Comparison of ENCODE assay signal across 26 cellular contexts in genomic region chr13:66001136-66001535, GRCh38.
"Had no signal": no experiment of that assay in that cellular context is flagged by ENCODE, and none has a peak within 500 bp of the region (broad histone marks: within the 10 kb centered on the region; RNA-seq: fewer than 3 reads in every experiment).

No MANE protein-coding gene starts in this region.

- H3K4me1 ChIP-seq: ascending aorta had no signal

- DNase-seq: activated CD4-positive, alpha-beta T cell treated with anti-CD3 and anti-CD28 coated beads, Interleukin-2, amount 10 ng/mL, durations not matched to agents 7 days and 5 days; activated CD4-positive, alpha-beta T cell treated with anti-CD3 and anti-CD28 coated beads, Interleukin-2, amount 50 U/mL, for 48 hours; activated CD8-positive, alpha-beta T cell treated with anti-CD3 and anti-CD28 coated beads, Interleukin-2, amount 10 ng/mL, durations not matched to agents 7 days and 5 days; activated gamma-delta T cell; activated naive CD4-positive, alpha-beta T cell treated with Interleukin-2 at 50 U/mL for 16 hours; activated naive CD8-positive, alpha-beta T cell treated with anti-CD3 and anti-CD28 coated beads, Interleukin-2, amount 10 ng/mL, durations not matched to agents 7 days and 5 days; activated T-cell treated with anti-CD3 and anti-CD28 coated beads, Interleukin-2, amount 50 U/mL, for 24 hours; amygdala; KG1; MM.1S; MV-4-11; NCI-H1092; NCI-H1436 treated with DMSO at 0.1 percent for 48 hours; NCI-H1694 treated with DMSO at 0.1 percent for 48 hours; NCI-H2029; NCI-H2107; NCI-H446; NCI-H510A treated with DMSO at 0.1 percent for 48 hours; NCI-H69; NK-92 treated with Interleukin-12 subunit alpha and Interleukin-12 subunit beta, amount 100 ng/mL, for 24 hours; Right ventricle myocardium superior; T1000; WERI-Rb-1 had no signal

- H3K4me1 Mint-ChIP-seq: activated CD4-positive, alpha-beta T cell treated with anti-CD3 and anti-CD28 coated beads, Interleukin-2, amount 10 ng/mL, durations not matched to agents 7 days and 5 days; activated naive CD4-positive, alpha-beta T cell treated with anti-CD3 and anti-CD28 coated beads, Interleukin-2, amount 50 U/mL, for 24 hours; activated naive CD8-positive, alpha-beta T cell treated with anti-CD3 and anti-CD28 coated beads, Interleukin-2, amount 10 ng/mL, durations not matched to agents 7 days and 5 days had no signal

- ATAC-seq: activated CD8-positive, alpha-beta T cell treated with anti-CD3 and anti-CD28 coated beads, Interleukin-2, amount 10 ng/mL, durations not matched to agents 7 days and 5 days had no signal

- H3K4me3 Mint-ChIP-seq: activated CD4-positive, alpha-beta T cell treated with anti-CD3 and anti-CD28 coated beads, Interleukin-2, amount 10 ng/mL, durations not matched to agents 7 days and 5 days; activated CD8-positive, alpha-beta T cell treated with anti-CD3 and anti-CD28 coated beads, Interleukin-2, amount 10 ng/mL, durations not matched to agents 7 days and 5 days; activated naive CD4-positive, alpha-beta T cell treated with anti-CD3 and anti-CD28 coated beads, Interleukin-2, amount 50 U/mL, for 24 hours; activated naive CD8-positive, alpha-beta T cell treated with anti-CD3 and anti-CD28 coated beads, Interleukin-2, amount 10 ng/mL, durations not matched to agents 7 days and 5 days; activated T-cell treated with anti-CD3 and anti-CD28 coated beads, Interleukin-2, amount 50 U/mL, for 24 hours had no signal

- H3K36me3 Mint-ChIP-seq: activated naive CD4-positive, alpha-beta T cell treated with anti-CD3 and anti-CD28 coated beads, Interleukin-2, amount 50 U/mL, for 24 hours; activated naive CD8-positive, alpha-beta T cell treated with anti-CD3 and anti-CD28 coated beads, Interleukin-2, amount 10 ng/mL, durations not matched to agents 7 days and 5 days had no signal

- H3K9me3 ChIP-seq: ascending aorta had no signal

- H3K36me3 ChIP-seq: ascending aorta, WERI-Rb-1 had no signal

- H3K4me3 ChIP-seq: ascending aorta had no signal

- H3K27ac ChIP-seq: ascending aorta, WERI-Rb-1 had no signal

- H3K27me3 ChIP-seq: ascending aorta had no signal

- H3K9me3 Mint-ChIP-seq: activated naive CD8-positive, alpha-beta T cell treated with anti-CD3 and anti-CD28 coated beads, Interleukin-2, amount 10 ng/mL, durations not matched to agents 7 days and 5 days had no signal

- H3K27ac Mint-ChIP-seq: activated CD4-positive, alpha-beta T cell treated with anti-CD3 and anti-CD28 coated beads, Interleukin-2, amount 10 ng/mL, durations not matched to agents 7 days and 5 days; activated CD8-positive, alpha-beta T cell treated with anti-CD3 and anti-CD28 coated beads, Interleukin-2, amount 10 ng/mL, durations not matched to agents 7 days and 5 days; activated naive CD4-positive, alpha-beta T cell treated with anti-CD3 and anti-CD28 coated beads, Interleukin-2, amount 50 U/mL, for 24 hours; activated naive CD8-positive, alpha-beta T cell treated with anti-CD3 and anti-CD28 coated beads, Interleukin-2, amount 10 ng/mL, durations not matched to agents 7 days and 5 days; activated T-cell treated with anti-CD3 and anti-CD28 coated beads, Interleukin-2, amount 50 U/mL, for 24 hours; activated T-helper 2 cell treated with anti-CD3 and anti-CD28 coated beads, Interferon-gamma antibody, Interleukin-2, Interleukin-4, amounts not matched to agents 10 μg/mL and 5 μg/mL and 100 μg/mL, durations not matched to agents 14 hours and 24 hours and 36 hours had no signal

- H3K27me3 Mint-ChIP-seq: activated CD4-positive, alpha-beta T cell treated with anti-CD3 and anti-CD28 coated beads, Interleukin-2, amount 10 ng/mL, durations not matched to agents 7 days and 5 days; activated naive CD4-positive, alpha-beta T cell treated with anti-CD3 and anti-CD28 coated beads, Interleukin-2, amount 50 U/mL, for 24 hours; activated naive CD8-positive, alpha-beta T cell treated with anti-CD3 and anti-CD28 coated beads, Interleukin-2, amount 10 ng/mL, durations not matched to agents 7 days and 5 days; activated T-cell treated with anti-CD3 and anti-CD28 coated beads, Interleukin-2, amount 50 U/mL, for 24 hours had no signal
